Comparison of ENCODE assay signal across 22 cellular contexts in genomic region chr16:56408379-56409098, GRCh38. TPM values are rescaled to one million over a fixed set of nuclear protein-coding genes. Genes with fewer than 3 reads are reported as not detected.
DNase-seq lines count a peak whose midpoint lies in the region; ATAC-seq, FAIRE-seq and TF ChIP-seq lines count a peak whose summit lies in the region.
"Had no signal": no experiment of that assay in that cellular context is flagged by ENCODE, and none has a peak within 500 bp of the region (broad histone marks: within the 10 kb centered on the region; RNA-seq: fewer than 3 reads in every experiment).

No MANE protein-coding gene starts in this region.

- peak overlapping the region; percentile 89 to 90 for H3K27ac ChIP-seq in A549
- peak overlapping the region; percentile 99 for H3K27ac ChIP-seq in PC-9
- peak overlapping the region; percentile 70 for H3K27ac ChIP-seq in epithelial cell of prostate
- peak overlapping the region; percentile 42 for H3K27ac ChIP-seq in muscle layer of duodenum (ENCODE audit: low read length)
- no peak overlapping the region for H3K27ac ChIP-seq in upper lobe of left lung
- H3K27ac ChIP-seq: SJSA1, WERI-Rb-1 had no signal

- no peaks in the 10 kb centered on the region for H4K20me1 ChIP-seq in PC-9 (ENCODE audit: insufficient read depth)

- DNase-seq in A549 (ENCODE audit: low read depth in 1 of 2, low spot score in 1 of 2) (peak; percentile 33 to 68), PC-9 (peak in 1 of 2 experiments; percentile 86), epithelial cell of prostate (ENCODE audit: low read depth, low spot score) (peak; percentile 46), mesenteric fat pad (ENCODE audit: low spot score) (no peak), upper lobe of left lung (no peak)
- DNase-seq: activated CD8-positive, alpha-beta memory T cell treated with anti-CD3 and anti-CD28 coated beads for 24 hours; activated naive CD8-positive, alpha-beta T cell treated with anti-CD3 and anti-CD28 coated beads, Interleukin-2, amount 50 U/mL, for 24 hours; C1 segment of cervical spinal cord; DMS 273 treated with DMSO at 0.1 percent for 48 hours; GF-D8; left ventricle myocardium superior; NCI-H146; NCI-H82; stimulated activated CD4-positive, alpha-beta T cell treated with anti-CD3 and anti-CD28 coated beads, Interleukin-2, amount 100 ng/mL, for 24 hours; T-helper 17 cell; WERI-Rb-1 had no signal

- intact Hi-C loops in PC-9 (cut with micrococcal nuclease; ENCODE audit: unreplicated experiment), result no loop called here

- H3K4me3 ChIP-seq in A549, result peak overlapping the region; percentile 25; the same call in 2 of the 3 replicates
- H3K4me3 ChIP-seq in PC-9, result peak overlapping the region; percentile 46; the same call in 1 of the 2 replicates
- no peak overlapping the region for H3K4me3 ChIP-seq in muscle layer of duodenum (ENCODE audit: low read depth in 1 of 2, low read length in 2 of 2)
- no peak overlapping the region for H3K4me3 ChIP-seq in upper lobe of left lung
- H3K4me3 ChIP-seq: breast epithelium, SJSA1 had no signal

- no peak overlapping the region for H2AFZ ChIP-seq in PC-9

- H3F3A ChIP-seq in PC-9 (ENCODE audit: insufficient read depth, low read depth), result peaks cover 43% of the 10 kb centered on the region

- H3K4me1 ChIP-seq in A549 (peaks cover 50% of the 10 kb centered on the region), PC-9 (replicated peaks; ENCODE audit: insufficient read depth) (peaks cover 32% of the 10 kb centered on the region), muscle layer of duodenum (ENCODE audit: control insufficient read depth in 1 of 2, insufficient read depth in 2 of 2, low read length in 2 of 2) (no peaks in the 10 kb centered on the region), upper lobe of left lung (no peaks in the 10 kb centered on the region)
- H3K4me1 ChIP-seq: breast epithelium, SJSA1 had no signal

- peaks cover 22% of the 10 kb centered on the region; the same call in 1 of the 2 replicates for H3K79me2 ChIP-seq in PC-9 (ENCODE audit: low read depth)

- BruUV-seq in PC-9 (replicated peaks; lab: Mats Ljungman, UMichigan), result no TSS peak

- FAIRE-seq in A549 (lab: Jason Lieb, UNC), result peak; percentile 63
- FAIRE-seq: urothelium cell line had no signal

- peaks cover 28% of the 10 kb centered on the region for H3K36me3 ChIP-seq in PC-9 (ENCODE audit: low read depth)
- H3K36me3 ChIP-seq in muscle layer of duodenum (ENCODE audit: control insufficient read depth in 1 of 2, insufficient read depth in 2 of 2, low read length in 2 of 2), result peaks cover 29 to 54% of the 10 kb centered on the region in 2 donors
- peaks cover 0 to 62% (median 30%) of the 10 kb centered on the region in 4 donors for H3K36me3 ChIP-seq in upper lobe of left lung
- H3K36me3 ChIP-seq: breast epithelium had no signal

- H3K9me3 ChIP-seq in A549, result no peaks in the 10 kb centered on the region
- H3K9me3 ChIP-seq in PC-9 (ENCODE audit: insufficient read depth, low read depth), result no peaks in the 10 kb centered on the region
- no peaks in the 10 kb centered on the region for H3K9me3 ChIP-seq in muscle layer of duodenum (ENCODE audit: control insufficient read depth in 1 of 2, low read length in 2 of 2)
- no peaks in the 10 kb centered on the region for H3K9me3 ChIP-seq in upper lobe of left lung
- H3K9me3 ChIP-seq: breast epithelium, SJSA1 had no signal

- TF ChIP-seq EP300 in A549 (IDR thresholded peaks at IDR 0.05) (no peak), upper lobe of left lung (IDR thresholded peaks at IDR 0.05) (no peak)

- TF ChIP-seq CTCF in A549 (IDR thresholded peaks at IDR 0.05), result no peak
- TF ChIP-seq CTCF in PC-9 (conservative IDR thresholded peaks at IDR 0.05), result no peak
- TF ChIP-seq CTCF in upper lobe of left lung (IDR thresholded peaks at IDR 0.05), result no peak

- POLR2A ChIA-PET in A549 (lab: Yijun Ruan, JAX), result interaction anchor here (1.5 to 1.7 kb wide), 2 partner anchors 43 to 200 kb away, joined by 5 to 11 read pairs; partner anchors contain the start of genes MT2A, NUDT21 and OGFOD1
- POLR2A ChIA-PET in PC-9 (lab: Charles Lee; ENCODE audit: unreplicated experiment), result interaction anchor here (1.4 kb wide), 1 partner anchor 42 kb away, joined by 8 read pairs; the partner anchor contains the start of genes NUDT21 and OGFOD1

- no peak for TF ChIP-seq RAD21 in A549 (conservative IDR thresholded peaks at IDR 0.05 in 1 of 2, IDR thresholded peaks at IDR 0.05 in 1 of 2)

- TF ChIP-seq POLR2A in A549 (IDR thresholded peaks at IDR 0.05; ENCODE audit: low read length) (no peak), upper lobe of left lung (IDR thresholded peaks at IDR 0.05) (no peak)

- H3K9me2 ChIP-seq in PC-9 (ENCODE audit: insufficient read depth), result no peaks in the 10 kb centered on the region

- peak overlapping the region; percentile 89 for H3K4me2 ChIP-seq in A549
- peak overlapping the region; percentile 81 for H3K4me2 ChIP-seq in PC-9

- CTCF ChIA-PET in A549 (lab: Yijun Ruan, JAX) (interaction anchor here (0.6 to 1.5 kb wide), 5 partner anchors 52 to 327 kb away, joined by 3 to 4 read pairs (median 3); no protein-coding TSS in a partner anchor), PC-9 (lab: Charles Lee) (interaction anchor here (0.6 kb wide), 1 partner anchor 597 kb away, joined by 4 read pairs; no protein-coding TSS in a partner anchor)

- ATAC-seq in A549, result peak; percentile 92 to 94
- ATAC-seq in GM21723 (IDR thresholded peaks at IDR 0.05; ENCODE audit: unreplicated experiment), result no peak
- ATAC-seq in GM18867 (IDR thresholded peaks at IDR 0.05; ENCODE audit: unreplicated experiment), result no peak
- ATAC-seq in upper lobe of left lung (ENCODE audit: low FRiP score in 2 of 2), result no peak
- ATAC-seq: activated naive CD8-positive, alpha-beta T cell treated with anti-CD3 and anti-CD28 coated beads, Interleukin-2, amount 50 U/mL, for 24 hours; left ventricle myocardium superior; T-helper 17 cell had no signal

- 31% methylated on average over 7 of the region's 7 CpGs for WGBS in A549 (ENCODE audit: missing lambda C conversion rate)
- 74 to 79% methylated on average over 7 of the region's 7 CpGs for WGBS in upper lobe of left lung, 2 donors

- H3K27me3 ChIP-seq in PC-9 (ENCODE audit: insufficient read depth, low read depth), result no peaks in the 10 kb centered on the region
- no peaks in the 10 kb centered on the region for H3K27me3 ChIP-seq in muscle layer of duodenum (ENCODE audit: low read depth, low read length)
- H3K27me3 ChIP-seq in upper lobe of left lung, result no peaks in the 10 kb centered on the region
- H3K27me3 ChIP-seq: breast epithelium, SJSA1 had no signal

TF ChIP-seq in A549, 52 proteins besides CTCF, POLR2A, EP300 and RAD21:
- TF ChIP-seq POLR2AphosphoS2 (conservative IDR thresholded peaks at IDR 0.05; ENCODE audit: low read length) (no peak), HOXA7 (CRISPR knock-in tag; IDR thresholded peaks at IDR 0.05) (no peak), FOSL2 (IDR thresholded peaks at IDR 0.05) (no peak), FOSL2 (CRISPR knock-in tag; IDR thresholded peaks at IDR 0.05) (peak; percentile 27; the same call in 1 of the 2 replicates), MAZ (IDR thresholded peaks at IDR 0.05; ENCODE audit: borderline replicate concordance, low read depth, low read length) (no peak), JUN (IDR thresholded peaks at IDR 0.05) (peak in 1 of 2 experiments; percentile 40; a peak in 1 of 5 replicates)
TF ChIP-seq in A549: peak in this region for 2.

RNA-seq across cellular contexts. Expression of gene AMFR, which starts 16.8 kb away (rescaled TPM):
- polyA plus RNA-seq in A549 (2011; rRNA removed) (88.5 and 92.8 TPM in 2 replicates), A549 (2017; fragmentation: RNase III; extraction: RNeasy Plus Mini Kit Qiagen cat#74134 plus additional on column Dnase treatment) (61.3 to 68.9 TPM (median 68.6 TPM) in 3 replicates)
- polyA plus RNA-seq in A549 (2012; cell fraction: cytosol; rRNA removed), result 57.5 and 68.6 TPM in 2 replicates
- 92.4 and 94.5 TPM in 2 replicates for polyA plus RNA-seq in A549 (2012; cell fraction: nucleus; rRNA removed)
- 473 and 499 TPM in 2 replicates for polyA minus RNA-seq in A549 (2011; rRNA and poly(A)+ RNA removed)
- total RNA-seq in PC-9 (2021) (89.4 and 132 TPM in 2 replicates), mesenteric fat pad (113 TPM), upper lobe of left lung (100 to 1,000 TPM in 3 of 6 donors, 10 to 100 TPM in 3; 67.1 to 344 (median 98.0) TPM)

RNA-seq across cellular contexts. Expression of gene NUDT21, which starts 42.6 kb away (rescaled TPM):
- polyA plus RNA-seq in A549 (2011; rRNA removed) (128 and 153 TPM in 2 replicates), A549 (2017; fragmentation: RNase III; extraction: RNeasy Plus Mini Kit Qiagen cat#74134 plus additional on column Dnase treatment) (58.7 to 68.4 TPM (median 62.8 TPM) in 3 replicates)
- 62.1 and 69.5 TPM in 2 replicates for polyA plus RNA-seq in A549 (2012; cell fraction: cytosol; rRNA removed)
- 34.0 and 51.1 TPM in 2 replicates for polyA plus RNA-seq in A549 (2012; cell fraction: nucleus; rRNA removed)
- polyA minus RNA-seq in A549 (2011; rRNA and poly(A)+ RNA removed), result 52.8 and 71.6 TPM in 2 replicates
- total RNA-seq in PC-9 (2021) (139 and 171 TPM in 2 replicates), mesenteric fat pad (71.1 TPM), upper lobe of left lung (10 to 100 TPM; 28.3 to 88.2 (median 51.7) TPM)

RNA-seq across cellular contexts. Expression of gene OGFOD1, which starts 42.8 kb away (rescaled TPM):
- 72.6 and 94.1 TPM in 2 replicates for polyA plus RNA-seq in A549 (2011; rRNA removed)
- 25.7 and 30.4 TPM in 2 replicates for polyA plus RNA-seq in A549 (2012; cell fraction: cytosol; rRNA removed)
- polyA plus RNA-seq in A549 (2012; cell fraction: nucleus; rRNA removed), result 12.7 and 17.1 TPM in 2 replicates
- polyA plus RNA-seq in A549 (2017; fragmentation: RNase III; extraction: RNeasy Plus Mini Kit Qiagen cat#74134 plus additional on column Dnase treatment), result 71.6 to 79.7 TPM (median 72.7 TPM) in 3 replicates
- polyA minus RNA-seq in A549 (2011; rRNA and poly(A)+ RNA removed), result 45.3 and 52.9 TPM in 2 replicates
- total RNA-seq in PC-9 (2021), result 24.8 and 30.0 TPM in 2 replicates
- total RNA-seq in mesenteric fat pad, result 44.9 TPM
- 10 to 100 TPM; 19.8 to 72.3 (median 29.7) TPM for total RNA-seq in upper lobe of left lung

Comparison
In these comparisons a context has a peak if more than half of its experiments do, and no peak if none do; other contexts are left out.
1. ATAC-seq: peak in A549 (2 of 2); none in GM21723 (single experiment), GM18867 (single experiment) and upper lobe of left lung (0 of 2).
2. DNase-seq: peak in A549 (2 of 2) and epithelial cell of prostate (single experiment); none in mesenteric fat pad (single experiment) and upper lobe of left lung (0 of 2).
3. H3K27ac ChIP-seq: peak in A549 (2 of 2), PC-9 (single experiment), epithelial cell of prostate (single experiment) and muscle layer of duodenum (single experiment); none in upper lobe of left lung (0 of 4).
4. H3K4me3 ChIP-seq: peak in A549 (single experiment) and PC-9 (single experiment); none in muscle layer of duodenum (0 of 2) and upper lobe of left lung (0 of 4).